ENCODE assay signal across 11 cellular contexts in genomic region chr20:40279390-40279789, GRCh38.
DNase-seq lines count a peak whose midpoint lies in the region; ATAC-seq and TF ChIP-seq lines count a peak whose summit lies in the region.
"Had no signal": no experiment of that assay in that cellular context is flagged by ENCODE, and none has a peak within 500 bp of the region (broad histone marks: within the 10 kb centered on the region; RNA-seq: fewer than 3 reads in every experiment).

No MANE protein-coding gene starts in this region.

- WGBS in right lobe of liver (ENCODE audit: insufficient coverage, low coverage, low lambda C conversion rate, missing lambda C conversion rate): 45% methylated on average over 1 of the region's 1 CpG

- TF ChIP-seq CTCF in choroid plexus epithelial cell (conservative IDR thresholded peaks at IDR 0.05; ENCODE audit: low read depth, low read length) (no peak), right lobe of liver (IDR thresholded peaks at IDR 0.05) (no peak)

- H3K4me3 ChIP-seq in choroid plexus epithelial cell (ENCODE audit: low read depth, low read length) (no peak overlapping the region), right lobe of liver (no peak overlapping the region)

- H3K27ac ChIP-seq in right lobe of liver: no peak overlapping the region

- intact Hi-C loops in right lobe of liver (cut with DNase I): no loop called here

- DNase-seq in A172 (ENCODE audit: low spot score) (peak; percentile 56), LHCN-M2 (ENCODE audit: low read depth) (peak; percentile 3), choroid plexus epithelial cell (ENCODE audit: low read depth) (peak; percentile 86), right lobe of liver (no peak), activated T-cell treated with anti-CD3 and anti-CD28 coated beads for 4 hours (no peak), GM19240 (ENCODE audit: insufficient read length, low spot score) (no peak)
- DNase-seq: Caco-2; central memory CD4-positive, alpha-beta T cell; stimulated activated CD4-positive, alpha-beta T cell treated with anti-CD3 and anti-CD28 coated beads, Interleukin-12 subunit alpha, Interleukin-12 subunit beta, amount 100 ng/mL, for 4 hours had no signal

- H3K9me3 ChIP-seq in right lobe of liver: no peaks in the 10 kb centered on the region
- H3K9me3 ChIP-seq: Caco-2 had no signal

- no peaks in the 10 kb centered on the region for H3K36me3 ChIP-seq in right lobe of liver

- no peaks in the 10 kb centered on the region for H3K27me3 ChIP-seq in right lobe of liver

- no peaks in the 10 kb centered on the region for H3K4me1 ChIP-seq in right lobe of liver
- H3K4me1 ChIP-seq: Caco-2 had no signal

- ATAC-seq in right lobe of liver (peak; percentile 47 to 81 (median 72)), GM18861 (IDR thresholded peaks at IDR 0.05; ENCODE audit: unreplicated experiment) (no peak), GM19397 (IDR thresholded peaks at IDR 0.05; ENCODE audit: unreplicated experiment) (no peak)

- TF ChIP-seq POLR2A in right lobe of liver (IDR thresholded peaks at IDR 0.05): no peak

Comparison
In these comparisons a context has a peak if more than half of its experiments do, and no peak if none do; other contexts are left out.
1. DNase-seq: peak in A172 (single experiment), LHCN-M2 (single experiment) and choroid plexus epithelial cell (single experiment); none in right lobe of liver (0 of 3), activated T-cell treated with anti-CD3 and anti-CD28 coated beads for 4 hours (single experiment) and GM19240 (single experiment).
2. ATAC-seq: peak in right lobe of liver (4 of 4); none in GM18861 (single experiment) and GM19397 (single experiment).